Comparison of ENCODE assay signal across 20 cellular contexts in the genomic region with DNA sequence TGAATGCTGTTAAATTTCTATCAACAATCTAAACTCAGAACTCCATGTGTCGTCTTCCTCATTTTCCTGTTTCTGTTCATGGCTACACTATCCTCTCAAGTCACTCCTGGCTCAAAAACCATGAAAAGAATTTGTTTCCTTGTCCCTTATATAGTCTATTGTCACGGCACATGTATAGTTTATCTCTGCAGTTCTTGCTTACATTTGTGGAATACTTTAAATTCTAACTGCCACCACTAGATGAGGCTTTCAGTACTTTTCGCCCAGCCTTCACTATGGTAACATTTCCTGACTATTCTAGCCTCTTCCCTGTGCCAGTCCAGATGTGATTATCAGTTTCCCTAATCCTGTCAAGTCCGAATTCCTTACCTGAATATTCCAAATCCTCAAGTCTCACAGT. TPM values are rescaled to one million over a fixed set of nuclear protein-coding genes. Genes with fewer than 3 reads are reported as not detected.
DNase-seq lines count a peak whose midpoint lies in the region; ATAC-seq and TF ChIP-seq lines count a peak whose summit lies in the region.
"Had no signal": no experiment of that assay in that cellular context is flagged by ENCODE, and none has a peak within 500 bp of the region (broad histone marks: within the 10 kb centered on the region; RNA-seq: fewer than 3 reads in every experiment).

No MANE protein-coding gene starts in this region.

- no peaks in the 10 kb centered on the region for H3K36me3 ChIP-seq in Caco-2 (ENCODE audit: control insufficient read depth, insufficient read depth, low read length)
- no peaks in the 10 kb centered on the region for H3K36me3 ChIP-seq in SJSA1
- H3K36me3 ChIP-seq in endodermal cell (ENCODE audit: control insufficient read depth, insufficient read depth, low read length), result no peaks in the 10 kb centered on the region
- H3K36me3 ChIP-seq in vagina, result no peaks in the 10 kb centered on the region
- H3K36me3 ChIP-seq: prostate gland had no signal

- intact Hi-C loops in Caco-2 (cut with micrococcal nuclease; ENCODE audit: unreplicated experiment), result no loop called here
- intact Hi-C loops in activated T-helper 2 cell treated with anti-CD3 and anti-CD28 coated beads, Interferon-gamma antibody, Interleukin-2, Interleukin-4, amounts not matched to agents 10 μg/mL and 5 μg/mL and 100 μg/mL, durations not matched to agents 14 hours and 24 hours and 36 hours (cut with micrococcal nuclease), result no loop called here
- intact Hi-C loops in vagina (cut with DNase I), result no loop called here

- H3K4me1 Mint-ChIP-seq in Caco-2 (ENCODE audit: low read depth, unreplicated experiment) (peaks cover 12% of the 10 kb centered on the region), endodermal cell (peaks cover 5% of the 10 kb centered on the region), mesothelial cell of epicardium (peaks cover 13% of the 10 kb centered on the region)
- no peaks in the 10 kb centered on the region for H3K4me1 Mint-ChIP-seq in activated T-helper 2 cell treated with anti-CD3 and anti-CD28 coated beads, Interferon-gamma antibody, Interleukin-2, Interleukin-4, amounts not matched to agents 10 μg/mL and 5 μg/mL and 100 μg/mL, durations not matched to agents 14 hours and 24 hours and 36 hours (ENCODE audit: low read depth)
- H3K4me1 Mint-ChIP-seq: naive thymus-derived CD8-positive, alpha-beta T cell; stimulated activated naive CD8-positive, alpha-beta T cell treated with anti-CD3 and anti-CD28 coated beads, Interleukin-15, amount 100 ng/mL, for 72 hours had no signal

- 86 to 96% methylated on average over 4 of the region's 4 CpGs for WGBS in endodermal cell (ENCODE audit: insufficient coverage in 1 of 2, insufficient read length in 1 of 2), 2 experiments

- CTCF ChIA-PET in Caco-2 (lab: Charles Lee), result no interaction called here

- POLR2A ChIA-PET in Caco-2 (lab: Charles Lee), result no interaction called here

- H3K4me3 Mint-ChIP-seq in Caco-2 (ENCODE audit: unreplicated experiment) (no peak overlapping the region), endodermal cell (no peak overlapping the region), mesothelial cell of epicardium (no peak overlapping the region)
- H3K4me3 Mint-ChIP-seq in activated T-helper 2 cell treated with anti-CD3 and anti-CD28 coated beads, Interferon-gamma antibody, Interleukin-2, Interleukin-4, amounts not matched to agents 10 μg/mL and 5 μg/mL and 100 μg/mL, durations not matched to agents 14 hours and 24 hours and 36 hours (ENCODE audit: low read depth), result no peak overlapping the region
- H3K4me3 Mint-ChIP-seq: activated naive CD8-positive, alpha-beta T cell treated with anti-CD3 and anti-CD28 coated beads, Interleukin-2, amount 10 ng/mL, durations not matched to agents 7 days and 5 days; naive thymus-derived CD8-positive, alpha-beta T cell; stimulated activated naive CD8-positive, alpha-beta T cell treated with anti-CD3 and anti-CD28 coated beads, Interleukin-15, amount 100 ng/mL, for 72 hours had no signal

- H3K9ac ChIP-seq in endodermal cell (ENCODE audit: extremely low read depth, low read length, poor library complexity, severe bottlenecking), result no peak overlapping the region
- H3K9ac ChIP-seq: BLaER1 had no signal

- H3K9me3 Mint-ChIP-seq in Caco-2 (ENCODE audit: unreplicated experiment) (no peaks in the 10 kb centered on the region), endodermal cell (no peaks in the 10 kb centered on the region), mesothelial cell of epicardium (no peaks in the 10 kb centered on the region)
- H3K9me3 Mint-ChIP-seq in activated T-helper 2 cell treated with anti-CD3 and anti-CD28 coated beads, Interferon-gamma antibody, Interleukin-2, Interleukin-4, amounts not matched to agents 10 μg/mL and 5 μg/mL and 100 μg/mL, durations not matched to agents 14 hours and 24 hours and 36 hours, result no peaks in the 10 kb centered on the region
- H3K9me3 Mint-ChIP-seq: activated naive CD8-positive, alpha-beta T cell treated with anti-CD3 and anti-CD28 coated beads, Interleukin-2, amount 10 ng/mL, durations not matched to agents 7 days and 5 days; naive thymus-derived CD8-positive, alpha-beta T cell; stimulated activated naive CD8-positive, alpha-beta T cell treated with anti-CD3 and anti-CD28 coated beads, Interleukin-15, amount 100 ng/mL, for 72 hours had no signal

- ATAC-seq in HG02973 (IDR thresholded peaks at IDR 0.05; ENCODE audit: unreplicated experiment) (no peak), HG02571 (IDR thresholded peaks at IDR 0.05; ENCODE audit: unreplicated experiment) (no peak)
- ATAC-seq: esophagus mucosa; left colon; naive thymus-derived CD8-positive, alpha-beta T cell; stimulated activated naive CD8-positive, alpha-beta T cell treated with anti-CD3 and anti-CD28 coated beads, Interleukin-15, amount 100 ng/mL, for 72 hours had no signal

- TF ChIP-seq POLR2A in vagina (IDR thresholded peaks at IDR 0.05), result no peak

- peak overlapping the region; percentile 34 for H3K27ac ChIP-seq in SJSA1
- no peak overlapping the region for H3K27ac ChIP-seq in endodermal cell (ENCODE audit: low read depth, low read length)
- no peak overlapping the region for H3K27ac ChIP-seq in vagina
- H3K27ac ChIP-seq: BLaER1, coronary artery, prostate gland had no signal

- DNase-seq in Caco-2 (peak in 1 of 2 experiments; percentile 5), SJSA1 (ENCODE audit: low read depth in 1 of 2, low spot score in 2 of 2) (peak in 1 of 2 experiments; percentile 78), endodermal cell (no peak), mesothelial cell of epicardium (ENCODE audit: low spot score in 2 of 2, unreplicated experiment in 2 of 2) (no peak), vagina (ENCODE audit: extremely low spot score in 2 of 2) (no peak)
- DNase-seq in activated T-helper 2 cell treated with anti-CD3 and anti-CD28 coated beads, Interferon-gamma antibody, Interleukin-2, Interleukin-4, amounts not matched to agents 10 μg/mL and 5 μg/mL and 100 μg/mL, durations not matched to agents 14 hours and 24 hours and 36 hours (ENCODE audit: low spot score), result no peak
- DNase-seq: activated CD4-positive, alpha-beta T cell treated with anti-CD3 and anti-CD28 coated beads, Interleukin-2, amount 50 U/mL, for 4 hours; activated naive CD8-positive, alpha-beta T cell treated with anti-CD3 and anti-CD28 coated beads, Interleukin-2, amount 10 ng/mL, durations not matched to agents 7 days and 5 days; activated T-cell treated with anti-CD3 and anti-CD28 coated beads, Interleukin-2, amount 50 U/mL, for 48 hours; left colon; naive thymus-derived CD8-positive, alpha-beta T cell; NCI-H146; Right ventricle myocardium superior; stimulated activated naive CD8-positive, alpha-beta T cell treated with anti-CD3 and anti-CD28 coated beads, Interleukin-15, amount 100 ng/mL, for 72 hours had no signal

- H3K4me3 ChIP-seq in Caco-2 (ENCODE audit: low read depth, low read length) (no peak overlapping the region), SJSA1 (no peak overlapping the region), endodermal cell (ENCODE audit: low read length) (no peak overlapping the region), vagina (no peak overlapping the region)
- H3K4me3 ChIP-seq: BLaER1, coronary artery, prostate gland had no signal

- H3K27ac Mint-ChIP-seq in Caco-2 (ENCODE audit: unreplicated experiment) (peak overlapping the region; percentile 6), endodermal cell (no peak overlapping the region), mesothelial cell of epicardium (peak overlapping the region; percentile 8)
- H3K27ac Mint-ChIP-seq in activated T-helper 2 cell treated with anti-CD3 and anti-CD28 coated beads, Interferon-gamma antibody, Interleukin-2, Interleukin-4, amounts not matched to agents 10 μg/mL and 5 μg/mL and 100 μg/mL, durations not matched to agents 14 hours and 24 hours and 36 hours, result no peak overlapping the region
- H3K27ac Mint-ChIP-seq: activated naive CD8-positive, alpha-beta T cell treated with anti-CD3 and anti-CD28 coated beads, Interleukin-2, amount 10 ng/mL, durations not matched to agents 7 days and 5 days; stimulated activated naive CD8-positive, alpha-beta T cell treated with anti-CD3 and anti-CD28 coated beads, Interleukin-15, amount 100 ng/mL, for 72 hours had no signal

- no peaks in the 10 kb centered on the region for H3K27me3 ChIP-seq in Caco-2 (replicated peaks; ENCODE audit: control insufficient read depth, insufficient read depth, low read length)
- no peaks in the 10 kb centered on the region for H3K27me3 ChIP-seq in SJSA1 (replicated peaks)
- H3K27me3 ChIP-seq in endodermal cell (ENCODE audit: control insufficient read depth, insufficient read depth, low read length, poor library complexity, severe bottlenecking), result no peaks in the 10 kb centered on the region
- H3K27me3 ChIP-seq in vagina, result no peaks in the 10 kb centered on the region
- H3K27me3 ChIP-seq: BLaER1 had no signal

- H3K27me3 Mint-ChIP-seq in Caco-2 (ENCODE audit: insufficient read depth, unreplicated experiment) (no peaks in the 10 kb centered on the region), endodermal cell (ENCODE audit: insufficient read depth) (no peaks in the 10 kb centered on the region), mesothelial cell of epicardium (ENCODE audit: low read depth) (no peaks in the 10 kb centered on the region)
- no peaks in the 10 kb centered on the region for H3K27me3 Mint-ChIP-seq in activated T-helper 2 cell treated with anti-CD3 and anti-CD28 coated beads, Interferon-gamma antibody, Interleukin-2, Interleukin-4, amounts not matched to agents 10 μg/mL and 5 μg/mL and 100 μg/mL, durations not matched to agents 14 hours and 24 hours and 36 hours (ENCODE audit: low read depth)
- H3K27me3 Mint-ChIP-seq: activated naive CD8-positive, alpha-beta T cell treated with anti-CD3 and anti-CD28 coated beads, Interleukin-2, amount 10 ng/mL, durations not matched to agents 7 days and 5 days; naive thymus-derived CD8-positive, alpha-beta T cell; stimulated activated naive CD8-positive, alpha-beta T cell treated with anti-CD3 and anti-CD28 coated beads, Interleukin-15, amount 100 ng/mL, for 72 hours had no signal

- H3K36me3 Mint-ChIP-seq in Caco-2 (ENCODE audit: insufficient read depth, unreplicated experiment) (peaks cover 13% of the 10 kb centered on the region), endodermal cell (ENCODE audit: low read depth) (peaks cover under 1% of the 10 kb centered on the region), mesothelial cell of epicardium (peaks cover 4% of the 10 kb centered on the region)
- no peaks in the 10 kb centered on the region for H3K36me3 Mint-ChIP-seq in activated T-helper 2 cell treated with anti-CD3 and anti-CD28 coated beads, Interferon-gamma antibody, Interleukin-2, Interleukin-4, amounts not matched to agents 10 μg/mL and 5 μg/mL and 100 μg/mL, durations not matched to agents 14 hours and 24 hours and 36 hours (ENCODE audit: low read depth)

- H3K4me1 ChIP-seq in Caco-2 (peaks cover 13% of the 10 kb centered on the region), SJSA1 (replicated peaks) (peaks cover 25% of the 10 kb centered on the region), endodermal cell (ENCODE audit: control insufficient read depth, insufficient read depth, low read length) (no peaks in the 10 kb centered on the region), vagina (no peaks in the 10 kb centered on the region)
- H3K4me1 ChIP-seq: BLaER1, prostate gland had no signal

- TF ChIP-seq CTCF in Caco-2 (IDR thresholded peaks at IDR 0.05; ENCODE audit: insufficient read depth in 1 of 2, low read depth in 1 of 2, low read length in 1 of 2, severe bottlenecking in 1 of 2, unreplicated experiment in 1 of 2) (no peak), endodermal cell (conservative IDR thresholded peaks at IDR 0.05) (peak; percentile 35), mesothelial cell of epicardium (IDR thresholded peaks at IDR 0.05; ENCODE audit: unreplicated experiment) (no peak), vagina (IDR thresholded peaks at IDR 0.05) (no peak)

- no TSS peak for BruUV-seq in Caco-2 (replicated peaks; lab: Mats Ljungman, UMichigan)

- no peaks in the 10 kb centered on the region for H3K9me3 ChIP-seq in Caco-2
- H3K9me3 ChIP-seq in SJSA1 (replicated peaks), result no peaks in the 10 kb centered on the region
- no peaks in the 10 kb centered on the region for H3K9me3 ChIP-seq in endodermal cell (ENCODE audit: control insufficient read depth, low read length)
- no peaks in the 10 kb centered on the region for H3K9me3 ChIP-seq in vagina
- H3K9me3 ChIP-seq: BLaER1, prostate gland had no signal

RNA-seq across cellular contexts. Expression of gene PKD2L2, which starts 34.6 kb away (rescaled TPM):
- total RNA-seq in Caco-2 (2022), result not detected in 2 replicates
- not detected in 2 replicates for total RNA-seq in SJSA1 (2014; rRNA removed; shearing (Covaris generic))
- total RNA-seq in endodermal cell, result not detected
- not detected for polyA plus RNA-seq in endodermal cell (2013, experiment 1 of 2)
- polyA plus RNA-seq in endodermal cell (2013, experiment 2 of 2), result not detected
- total RNA-seq in mesothelial cell of epicardium, result not detected in 3 replicates
- total RNA-seq in activated T-helper 2 cell treated with anti-CD3 and anti-CD28 coated beads, Interferon-gamma antibody, Interleukin-2, Interleukin-4, amounts not matched to agents 10 μg/mL and 5 μg/mL and 100 μg/mL, durations not matched to agents 14 hours and 24 hours and 36 hours, result not detected in 2 replicates
- not detected for total RNA-seq in vagina
- total RNA-seq: activated naive CD8-positive, alpha-beta T cell treated with anti-CD3 and anti-CD28 coated beads, Interleukin-2, amount 10 ng/mL, durations not matched to agents 7 days and 5 days; esophagus mucosa; left colon; naive thymus-derived CD8-positive, alpha-beta T cell had no signal

RNA-seq across cellular contexts. Expression of gene MYOT, which starts 56.2 kb away (rescaled TPM):
- total RNA-seq in Caco-2 (2022), result not detected in 2 replicates
- total RNA-seq in SJSA1 (2014; rRNA removed; shearing (Covaris generic)), result not detected in 2 replicates
- total RNA-seq in endodermal cell, result not detected
- not detected for polyA plus RNA-seq in endodermal cell (2013, experiment 1 of 2)
- 0.33 TPM for polyA plus RNA-seq in endodermal cell (2013, experiment 2 of 2)
- not detected in 3 replicates for total RNA-seq in mesothelial cell of epicardium
- not detected in 2 replicates for total RNA-seq in activated T-helper 2 cell treated with anti-CD3 and anti-CD28 coated beads, Interferon-gamma antibody, Interleukin-2, Interleukin-4, amounts not matched to agents 10 μg/mL and 5 μg/mL and 100 μg/mL, durations not matched to agents 14 hours and 24 hours and 36 hours
- total RNA-seq in vagina, result 5.4 TPM
- total RNA-seq: activated naive CD8-positive, alpha-beta T cell treated with anti-CD3 and anti-CD28 coated beads, Interleukin-2, amount 10 ng/mL, durations not matched to agents 7 days and 5 days; esophagus mucosa; naive thymus-derived CD8-positive, alpha-beta T cell had no signal

Comparison
In these comparisons a context has a peak if more than half of its experiments do, and no peak if none do; other contexts are left out.
1. H3K27ac Mint-ChIP-seq: peak in Caco-2 (single experiment) and mesothelial cell of epicardium (single experiment); none in endodermal cell (single experiment) and activated T-helper 2 cell treated with anti-CD3 and anti-CD28 coated beads, Interferon-gamma antibody, Interleukin-2, Interleukin-4, amounts not matched to agents 10 μg/mL and 5 μg/mL and 100 μg/mL, durations not matched to agents 14 hours and 24 hours and 36 hours (single experiment).